ENCODE assay signal across 8 cellular contexts in the genomic region with DNA sequence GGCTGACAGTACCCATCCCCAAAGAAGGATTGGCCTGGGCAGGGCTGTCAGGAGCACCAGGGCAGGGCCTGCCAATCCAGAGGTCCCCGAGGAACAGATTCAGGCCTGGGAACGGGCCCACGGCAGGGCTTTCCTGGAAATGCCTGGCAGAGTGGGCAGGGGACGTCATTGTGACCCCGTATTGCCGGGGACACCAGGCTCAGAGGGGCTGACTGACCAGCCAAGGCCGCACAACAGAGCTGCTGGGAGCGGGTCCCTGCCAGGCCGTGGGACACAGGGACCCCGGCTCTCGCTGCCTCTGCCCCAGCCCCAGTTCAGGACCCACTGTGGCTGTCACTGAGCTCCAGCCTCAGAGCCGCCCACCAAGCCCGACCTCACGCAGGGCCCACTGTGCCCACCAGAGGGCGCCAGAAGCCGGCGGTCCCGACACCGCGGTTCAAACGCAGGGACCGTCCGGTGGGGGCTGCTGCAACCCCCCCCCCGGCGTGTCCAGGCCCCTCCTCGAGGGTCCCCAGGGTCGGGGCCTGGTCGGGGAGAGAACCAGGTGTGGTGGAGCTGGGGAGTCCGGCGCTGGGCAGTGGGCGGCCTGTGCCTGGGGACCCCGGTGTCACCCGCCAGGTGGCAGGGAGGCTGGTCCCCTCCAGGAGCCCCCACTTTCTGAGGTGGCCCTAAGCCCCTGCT. TPM values are rescaled to one million over a fixed set of nuclear protein-coding genes. Genes with fewer than 3 reads are reported as not detected.
DNase-seq lines count a peak whose midpoint lies in the region; ATAC-seq, FAIRE-seq and TF ChIP-seq lines count a peak whose summit lies in the region.

No MANE protein-coding gene starts in this region.

- H3K9me3 Mint-ChIP-seq in HFFc6, result peaks cover 6% of the 10 kb centered on the region

- FAIRE-seq in H1 (lab: Jason Lieb, UNC), result no peak

- H3K23me2 ChIP-seq in H1 (ENCODE audit: low read depth, low read length), result no peaks in the 10 kb centered on the region

- H3K27ac Mint-ChIP-seq in HFFc6, result no peak overlapping the region

- TF ChIP-seq EP300 in H1 (IDR thresholded peaks at IDR 0.05; ENCODE audit: borderline replicate concordance in 1 of 2, low read depth in 2 of 2, low read length in 2 of 2), result no peak

- TF ChIP-seq POLR2A in H1 (IDR thresholded peaks at IDR 0.05; ENCODE audit: control extremely low read depth in 1 of 2, low read depth in 2 of 2, low read length in 2 of 2), result no peak

- H3K4me3 Mint-ChIP-seq in HFFc6, result no peak overlapping the region

- H3K23ac ChIP-seq in H1 (ENCODE audit: insufficient read length) (no peak overlapping the region), mesenchymal stem cell (ENCODE audit: low read length in 2 of 2) (no peak overlapping the region)

- TF ChIP-seq CTCF in HFFc6 (IDR thresholded peaks at IDR 0.05) (peak; percentile 93), H1 (IDR thresholded peaks at IDR 0.05; ENCODE audit: control extremely low read depth in 1 of 3, insufficient read depth in 1 of 3, low read depth in 1 of 3, low read length in 3 of 3) (peak; percentile 77 to 90 (median 89)), parathyroid adenoma (IDR thresholded peaks at IDR 0.05) (peak; percentile 83), omental fat pad (IDR thresholded peaks at IDR 0.05) (peak in 1 of 3 donors; percentile 17)

- H3K9ac ChIP-seq in H1 (replicated peaks in 1 of 4; ENCODE audit: extremely low read depth in 1 of 4, low read depth in 3 of 4, low read length in 3 of 4) (no peak overlapping the region), parathyroid adenoma (no peak overlapping the region), mesenchymal stem cell (ENCODE audit: low read length) (no peak overlapping the region)

- no peak overlapping the region for H3K14ac ChIP-seq in H1 (ENCODE audit: insufficient read length)
- H3K14ac ChIP-seq in mesenchymal stem cell (ENCODE audit: low read length in 2 of 2), result no peak overlapping the region

- peak; percentile 72 to 88 for TF ChIP-seq RAD21 in H1 (IDR thresholded peaks at IDR 0.05 in 1 of 2, conservative IDR thresholded peaks at IDR 0.05 in 1 of 2; ENCODE audit: low read depth in 2 of 2, low read length in 2 of 2)

- H4K5ac ChIP-seq in H1 (ENCODE audit: insufficient read length, low read depth, low read length), result no peak overlapping the region

- H3K18ac ChIP-seq in H1 (ENCODE audit: extremely low read depth, low read length), result no peak overlapping the region
- no peak overlapping the region for H3K18ac ChIP-seq in mesenchymal stem cell (ENCODE audit: low read depth in 1 of 2, low read length in 2 of 2)

- POLR2A ChIA-PET in H1 (lab: Charles Lee; ENCODE audit: partially characterized antibody), result interaction anchor here (0.7 to 1.2 kb wide), 3 partner anchors 27 to 246 kb away, joined by 3 read pairs; no protein-coding TSS in a partner anchor

- H3K27ac ChIP-seq in H1 (ENCODE audit: low read depth, low read length), result no peak overlapping the region
- no peak overlapping the region for H3K27ac ChIP-seq in parathyroid adenoma
- H3K27ac ChIP-seq in mesenchymal stem cell (ENCODE audit: low read length, poor library complexity, severe bottlenecking), result no peak overlapping the region

- H3K79me2 ChIP-seq in H1 (ENCODE audit: control insufficient read depth in 1 of 2, insufficient read depth in 2 of 2, low read length in 2 of 2) (no peaks in the 10 kb centered on the region), parathyroid adenoma (no peaks in the 10 kb centered on the region)

- H3K4me1 ChIP-seq in H1 (replicated peaks in 1 of 4; ENCODE audit: control insufficient read depth in 3 of 4, insufficient read depth in 4 of 4, low read length in 3 of 4) (no peaks in the 10 kb centered on the region), parathyroid adenoma (no peaks in the 10 kb centered on the region), mesenchymal stem cell (ENCODE audit: control insufficient read depth, insufficient read depth, low read depth, low read length) (no peaks in the 10 kb centered on the region)

- H4K8ac ChIP-seq in H1 (ENCODE audit: extremely low read depth, insufficient read depth, low read length) (peak overlapping the region; percentile 35; the same call in 1 of the 2 replicates), mesenchymal stem cell (ENCODE audit: low read length) (no peak overlapping the region)

- peak; percentile 45 for DNase-seq in ACHN
- no peak for DNase-seq in HFFc6
- peak; percentile 76 to 80 for DNase-seq in activated CD4-positive, alpha-beta T cell treated with anti-CD3 and anti-CD28 coated beads, Interleukin-2, amount 50 U/mL, for 48 hours
- peak in 1 of 2 experiments; percentile 95 for DNase-seq in H1 (ENCODE audit: low read depth in 1 of 2, low spot score in 2 of 2)
- DNase-seq in omental fat pad (ENCODE audit: low spot score), result no peak
- no peak for DNase-seq in mesenchymal stem cell
- DNase-seq in NCI-H748 treated with DMSO at 0.1 percent for 48 hours (lab: John Stamatoyannopoulos, UW), result no peak

- no peak for ATAC-seq in omental fat pad (ENCODE audit: low FRiP score)

- H2AK5ac ChIP-seq in H1 (ENCODE audit: low read depth, low read length) (no peak overlapping the region), mesenchymal stem cell (ENCODE audit: low read length, severe bottlenecking) (no peak overlapping the region)

- no peaks in the 10 kb centered on the region for H3K27me3 ChIP-seq in H1 (replicated peaks in 1 of 4; ENCODE audit: control insufficient read depth in 3 of 4, extremely low read depth in 1 of 4, insufficient read depth in 3 of 4, low read length in 3 of 4)
- no peaks in the 10 kb centered on the region for H3K27me3 ChIP-seq in parathyroid adenoma (ENCODE audit: control insufficient read depth, insufficient read depth, low read length)
- peaks cover 3 to 25% of the 10 kb centered on the region in 2 experiments for H3K27me3 ChIP-seq in mesenchymal stem cell (ENCODE audit: control insufficient read depth in 1 of 2, insufficient read depth in 1 of 2, low read length in 2 of 2)

- H3K4ac ChIP-seq in H1 (replicated peaks; ENCODE audit: insufficient read length, low read depth, low read length), result no peak overlapping the region
- no peak overlapping the region for H3K4ac ChIP-seq in mesenchymal stem cell (ENCODE audit: low read depth in 1 of 2, low read length in 2 of 2)

- H2BK20ac ChIP-seq in H1 (ENCODE audit: low read length), result no peak overlapping the region

- no peak overlapping the region for H4K91ac ChIP-seq in H1 (replicated peaks; ENCODE audit: insufficient read length, low read length)
- no peak overlapping the region for H4K91ac ChIP-seq in mesenchymal stem cell (ENCODE audit: low read length)

- H3K4me1 Mint-ChIP-seq in HFFc6 (ENCODE audit: low read depth), result no peaks in the 10 kb centered on the region

- H3K36me3 ChIP-seq in H1 (ENCODE audit: control insufficient read depth in 2 of 4, insufficient read depth in 4 of 4, low read length in 3 of 4), result no peaks in the 10 kb centered on the region
- no peaks in the 10 kb centered on the region for H3K36me3 ChIP-seq in parathyroid adenoma (ENCODE audit: control insufficient read depth, insufficient read depth, low read length)
- H3K36me3 ChIP-seq in mesenchymal stem cell (ENCODE audit: control insufficient read depth in 1 of 2, insufficient read depth in 2 of 2, low read depth in 1 of 2, low read length in 2 of 2), result no peaks in the 10 kb centered on the region

- 0 out of 4 replicates have a peak, but pooled peaks cover 0 to 6% of the 10 kb centered on the region in 2 experiments for H3K9me3 ChIP-seq in H1 (ENCODE audit: insufficient read depth in 2 of 2, low read depth in 1 of 2, low read length in 1 of 2)
- H3K9me3 ChIP-seq in parathyroid adenoma (ENCODE audit: control insufficient read depth, low read length), result no peaks in the 10 kb centered on the region
- peaks cover 5% of the 10 kb centered on the region for H3K9me3 ChIP-seq in mesenchymal stem cell (ENCODE audit: control insufficient read depth, low read length)

- in situ Hi-C loops in ACHN (cut with HindIII; ENCODE audit: low pct_ligation_motif_present, low pct_unique_long_range_greater_than_20kb, low sequenced_read_pairs), result no loop called here

- H2BK15ac ChIP-seq in H1 (ENCODE audit: low read length), result no peak overlapping the region
- H2BK15ac ChIP-seq in mesenchymal stem cell (ENCODE audit: low read depth, poor library complexity, severe bottlenecking), result no peak overlapping the region

- H2AFZ ChIP-seq in H1 (ENCODE audit: low read length), result no peak overlapping the region
- H2AFZ ChIP-seq in parathyroid adenoma, result no peak overlapping the region
- no peak overlapping the region for H2AFZ ChIP-seq in mesenchymal stem cell (ENCODE audit: low read depth, low read length)

- H2BK5ac ChIP-seq in H1 (ENCODE audit: low read depth, low read length) (no peak overlapping the region), mesenchymal stem cell (ENCODE audit: low read depth, low read length, poor library complexity, severe bottlenecking) (no peak overlapping the region)

- H3K79me1 ChIP-seq in H1 (ENCODE audit: low read depth, low read length), result no peaks in the 10 kb centered on the region
- H3K79me1 ChIP-seq in mesenchymal stem cell (replicated peaks; ENCODE audit: low read length, poor library complexity, severe bottlenecking), result no peaks in the 10 kb centered on the region

- H3K4me3 ChIP-seq in H1 (ENCODE audit: extremely low read depth in 1 of 4, insufficient read depth in 2 of 4, low read depth in 3 of 4, low read length in 4 of 4), result peak overlapping the region in 1 of 4 experiments; percentile 50; a peak in 3 of 8 replicates
- no peak overlapping the region for H3K4me3 ChIP-seq in parathyroid adenoma (ENCODE audit: low read depth, low read length)
- no peak overlapping the region for H3K4me3 ChIP-seq in mesenchymal stem cell (ENCODE audit: insufficient read depth in 1 of 2, low read depth in 1 of 2, low read length in 2 of 2)

- H3K36me3 Mint-ChIP-seq in HFFc6 (ENCODE audit: low read depth), result 0 out of 2 replicates have a peak, but pooled peaks cover 5% of the 10 kb centered on the region

- H4K20me1 ChIP-seq in H1 (replicated peaks in 1 of 2; ENCODE audit: control insufficient read depth in 1 of 2, insufficient read depth in 2 of 2, low read length in 2 of 2), result no peaks in the 10 kb centered on the region

- no peak overlapping the region for H2BK12ac ChIP-seq in H1 (ENCODE audit: low read depth, low read length)
- no peak overlapping the region for H2BK12ac ChIP-seq in mesenchymal stem cell (ENCODE audit: low read length in 2 of 2)

- H3K4me2 ChIP-seq in H1 (ENCODE audit: insufficient read depth in 1 of 2, low read depth in 2 of 2, low read length in 2 of 2), result peak overlapping the region in 1 of 2 experiments; percentile 50; a peak in 1 of 4 replicates
- H3K4me2 ChIP-seq in parathyroid adenoma (ENCODE audit: low read length), result no peak overlapping the region
- H3K4me2 ChIP-seq in mesenchymal stem cell (ENCODE audit: low read length, poor library complexity, severe bottlenecking), result no peak overlapping the region

- CTCF ChIA-PET in H1 (lab: Charles Lee; ENCODE audit: partially characterized antibody), result interaction anchor here (0.5 to 2.7 kb wide), 37 partner anchors 9 to 370 kb away, joined by 3 to 29 read pairs (median 4); partner anchors contain the start of gene SOX8

- no peak overlapping the region for H2BK120ac ChIP-seq in H1 (replicated peaks; ENCODE audit: low read depth, low read length)
- no peak overlapping the region for H2BK120ac ChIP-seq in mesenchymal stem cell (ENCODE audit: low read depth, low read length)

- H3K56ac ChIP-seq in H1 (replicated peaks; ENCODE audit: insufficient read length, low read depth, low read length), result no peak overlapping the region

- 19% methylated on average over 21 of the region's 33 CpGs; no CpG with 5 or more reads in 1 of the 2 experiments for WGBS in H1 (ENCODE audit: extremely low coverage in 1 of 2, insufficient coverage in 1 of 2, insufficient read length in 1 of 2, insufficient replicate concordance in 2 of 2, low coverage in 1 of 2, low lambda C conversion rate in 2 of 2, missing lambda C conversion rate in 1 of 2), 2 experiments
- WGBS in mesenchymal stem cell, result 24% methylated on average over 30 of the region's 33 CpGs

- peaks cover 8% of the 10 kb centered on the region for H3K27me3 Mint-ChIP-seq in HFFc6 (ENCODE audit: insufficient read depth)

RNA-seq across cellular contexts. Expression of gene SSTR5, which starts 15.2 kb away (rescaled TPM):
- not detected for total RNA-seq in HFFc6 (2021; fragmentation: NEBNext Ultra II Directional; extraction: Animal tissue kit (Norgen Biotek cat#: 25700))
- 0.31 and 0.56 TPM in 2 replicates for total RNA-seq in H1 (2021; fragmentation: NEBNext Ultra II Directional; extraction: Animal tissue kit (Norgen Biotek cat#: 25700))
- polyA plus RNA-seq in H1 (2011; rRNA removed), result 0.60 and 0.61 TPM in 2 replicates
- 0.69 TPM for polyA plus RNA-seq in H1 (2011; cell fraction: cytosol; rRNA removed)
- polyA plus RNA-seq in H1 (2011; cell fraction: nucleus; rRNA removed), result 1.4 TPM
- polyA plus RNA-seq in H1 (2012, experiment 1 of 2), result 0.27 to 0.40 TPM (median 0.28 TPM) in 3 of 4 replicates, not detected in the other
- polyA plus RNA-seq in H1 (2012, experiment 2 of 2), result 0.42 TPM
- 0.45 TPM for polyA plus RNA-seq in H1 (2013, experiment 1 of 2)
- polyA plus RNA-seq in H1 (2013, experiment 2 of 2), result 0.53 TPM
- 0.13 TPM in 1 of 2 replicates, not detected in the other for polyA minus RNA-seq in H1 (2011; rRNA and poly(A)+ RNA removed)
- not detected for polyA minus RNA-seq in H1 (2011; cell fraction: cytosol; rRNA and poly(A)+ RNA removed)
- 0.80 TPM for polyA minus RNA-seq in H1 (2011; cell fraction: nucleus; rRNA and poly(A)+ RNA removed)
- total RNA-seq in omental fat pad, result under 1 TPM in 1 of 4 donors, not detected in 3; 0.37 TPM
- polyA plus RNA-seq in mesenchymal stem cell (2013, experiment 1 of 2), result not detected
- polyA plus RNA-seq in mesenchymal stem cell (2013, experiment 2 of 2), result not detected

RNA-seq across cellular contexts. Expression of gene C1QTNF8, which starts 38.7 kb away (rescaled TPM):
- not detected for total RNA-seq in HFFc6 (2021; fragmentation: NEBNext Ultra II Directional; extraction: Animal tissue kit (Norgen Biotek cat#: 25700))
- total RNA-seq in H1 (2021; fragmentation: NEBNext Ultra II Directional; extraction: Animal tissue kit (Norgen Biotek cat#: 25700)), result not detected in 2 replicates
- polyA plus RNA-seq in H1 (2011; rRNA removed), result not detected in 2 replicates
- polyA plus RNA-seq in H1 (2011; cell fraction: cytosol; rRNA removed), result not detected
- polyA plus RNA-seq in H1 (2011; cell fraction: nucleus; rRNA removed), result 0.06 TPM
- 0.19 TPM in 1 of 4 replicates, not detected in the others for polyA plus RNA-seq in H1 (2012, experiment 1 of 2)
- polyA plus RNA-seq in H1 (2012, experiment 2 of 2), result not detected
- not detected for polyA plus RNA-seq in H1 (2013, experiment 1 of 2)
- polyA plus RNA-seq in H1 (2013, experiment 2 of 2), result not detected
- polyA minus RNA-seq in H1 (2011; rRNA and poly(A)+ RNA removed), result not detected in 2 replicates
- not detected for polyA minus RNA-seq in H1 (2011; cell fraction: cytosol; rRNA and poly(A)+ RNA removed)
- polyA minus RNA-seq in H1 (2011; cell fraction: nucleus; rRNA and poly(A)+ RNA removed), result not detected
- total RNA-seq in omental fat pad, result not detected
- polyA plus RNA-seq in mesenchymal stem cell (2013, experiment 1 of 2), result not detected
- polyA plus RNA-seq in mesenchymal stem cell (2013, experiment 2 of 2), result not detected

Comparison
In these comparisons a context has a peak if more than half of its experiments do, and no peak if none do; other contexts are left out.
1. DNase-seq: peak in ACHN (single experiment) and activated CD4-positive, alpha-beta T cell treated with anti-CD3 and anti-CD28 coated beads, Interleukin-2, amount 50 U/mL, for 48 hours (2 of 2); none in HFFc6 (single experiment), omental fat pad (single experiment), mesenchymal stem cell (single experiment) and NCI-H748 treated with DMSO at 0.1 percent for 48 hours (single experiment).